15 cellular contexts compared by ENCODE assay signal in genomic region chr2:235024951-235025773, GRCh38.
DNase-seq lines count a peak whose midpoint lies in the region; ATAC-seq and TF ChIP-seq lines count a peak whose summit lies in the region.
"Had no signal": no experiment of that assay in that cellular context is flagged by ENCODE, and none has a peak within 500 bp of the region (broad histone marks: within the 10 kb centered on the region; RNA-seq: fewer than 3 reads in every experiment).

No MANE protein-coding gene starts in this region.

- H3K4me3 ChIP-seq in cardiac muscle cell (no peak overlapping the region), tibial nerve (no peak overlapping the region)
- H3K4me3 ChIP-seq: gastrocnemius medialis had no signal

- TF ChIP-seq EP300 in tibial nerve (IDR thresholded peaks at IDR 0.05): no peak

- H3K4me3 Mint-ChIP-seq in activated T-helper 17 cell treated with anti-CD3 and anti-CD28 coated beads, Interleukin-2, amount 50 U/mL, for 72 hours: no peak overlapping the region
- H3K4me3 Mint-ChIP-seq: activated naive CD8-positive, alpha-beta T cell; CD4-positive, alpha-beta T cell had no signal

- no peak for TF ChIP-seq CTCF in cardiac muscle cell (IDR thresholded peaks at IDR 0.05; ENCODE audit: low read depth, low read length)
- no peak for TF ChIP-seq CTCF in tibial nerve (IDR thresholded peaks at IDR 0.05)

- WGBS in tibial nerve, 2 donors: 87 to 89% methylated on average over 20 of the region's 20 CpGs

- H3K27ac Mint-ChIP-seq in activated T-helper 17 cell treated with anti-CD3 and anti-CD28 coated beads, Interleukin-2, amount 50 U/mL, for 72 hours: no peak overlapping the region
- H3K27ac Mint-ChIP-seq: activated naive CD8-positive, alpha-beta T cell; CD4-positive, alpha-beta T cell had no signal

- no peaks in the 10 kb centered on the region for H3K9me3 Mint-ChIP-seq in activated T-helper 17 cell treated with anti-CD3 and anti-CD28 coated beads, Interleukin-2, amount 50 U/mL, for 72 hours
- H3K9me3 Mint-ChIP-seq: CD4-positive, alpha-beta T cell had no signal

- in situ Hi-C loops in G401 (cut with HindIII; ENCODE audit: low sequenced_read_pairs): no loop called here

- DNase-seq in G401 (ENCODE audit: low spot score): peak; percentile 85
- DNase-seq in amygdala (lab: John Stamatoyannopoulos, UW): peak in 38 of 56 donors; percentile 10 to 74 (median 34)
- DNase-seq in cardiac muscle cell (ENCODE audit: low read depth in 1 of 2, low spot score in 1 of 2): peak in 1 of 2 donors; percentile 51
- peak; percentile 35 for DNase-seq in pons (ENCODE audit: low spot score)
- DNase-seq in tibial nerve (ENCODE audit: low spot score in 2 of 2): no peak
- DNase-seq in dedifferentiated amniotic fluid mesenchymal stem cell (ENCODE audit: extremely low spot score): no peak
- DNase-seq in NCI-H2107 (lab: John Stamatoyannopoulos, UW): no peak
- DNase-seq: CD4-positive, alpha-beta T cell; cortex of kidney; gastrocnemius medialis; SIG-M5; stimulated activated naive CD4-positive, alpha-beta T cell had no signal

- H3K36me3 ChIP-seq in cardiac muscle cell (no peaks in the 10 kb centered on the region), tibial nerve (no peaks in the 10 kb centered on the region)
- H3K36me3 ChIP-seq: gastrocnemius medialis had no signal

- H3K4me1 Mint-ChIP-seq in activated T-helper 17 cell treated with anti-CD3 and anti-CD28 coated beads, Interleukin-2, amount 50 U/mL, for 72 hours: no peaks in the 10 kb centered on the region

- H3K36me3 Mint-ChIP-seq in activated T-helper 17 cell treated with anti-CD3 and anti-CD28 coated beads, Interleukin-2, amount 50 U/mL, for 72 hours (ENCODE audit: low read depth): no peaks in the 10 kb centered on the region
- H3K36me3 Mint-ChIP-seq: activated naive CD8-positive, alpha-beta T cell had no signal

- H3K27ac ChIP-seq in cardiac muscle cell (peak overlapping the region; percentile 52), tibial nerve (no peak overlapping the region)
- H3K27ac ChIP-seq: gastrocnemius medialis, HL-60 had no signal

- H3K4me1 ChIP-seq in cardiac muscle cell (ENCODE audit: low read depth) (peaks cover 24% of the 10 kb centered on the region), tibial nerve (peaks cover 0 to 14% (median 0%) of the 10 kb centered on the region in 4 donors)

- TF ChIP-seq POLR2A in tibial nerve (IDR thresholded peaks at IDR 0.05): no peak

- no peaks in the 10 kb centered on the region for H3K9me3 ChIP-seq in cardiac muscle cell (ENCODE audit: low read depth)
- no peaks in the 10 kb centered on the region for H3K9me3 ChIP-seq in tibial nerve
- H3K9me3 ChIP-seq: gastrocnemius medialis had no signal

- no peak for ATAC-seq in activated T-helper 17 cell treated with anti-CD3 and anti-CD28 coated beads, Interleukin-2, amount 50 U/mL, for 72 hours (replicated peaks)

- H3K27me3 Mint-ChIP-seq in activated T-helper 17 cell treated with anti-CD3 and anti-CD28 coated beads, Interleukin-2, amount 50 U/mL, for 72 hours: peaks cover 8% of the 10 kb centered on the region
- H3K27me3 Mint-ChIP-seq: CD4-positive, alpha-beta T cell had no signal

- H3K27me3 ChIP-seq in cardiac muscle cell (no peaks in the 10 kb centered on the region), tibial nerve (no peaks in the 10 kb centered on the region)

Comparison
In these comparisons a context has a peak if more than half of its experiments do, and no peak if none do; other contexts are left out.
1. DNase-seq: peak in G401 (single experiment), amygdala (38 of 56) and pons (single experiment); none in tibial nerve (0 of 2), dedifferentiated amniotic fluid mesenchymal stem cell (single experiment) and NCI-H2107 (single experiment).